ENCODE assay signal across 7 cellular contexts in the genomic region with DNA sequence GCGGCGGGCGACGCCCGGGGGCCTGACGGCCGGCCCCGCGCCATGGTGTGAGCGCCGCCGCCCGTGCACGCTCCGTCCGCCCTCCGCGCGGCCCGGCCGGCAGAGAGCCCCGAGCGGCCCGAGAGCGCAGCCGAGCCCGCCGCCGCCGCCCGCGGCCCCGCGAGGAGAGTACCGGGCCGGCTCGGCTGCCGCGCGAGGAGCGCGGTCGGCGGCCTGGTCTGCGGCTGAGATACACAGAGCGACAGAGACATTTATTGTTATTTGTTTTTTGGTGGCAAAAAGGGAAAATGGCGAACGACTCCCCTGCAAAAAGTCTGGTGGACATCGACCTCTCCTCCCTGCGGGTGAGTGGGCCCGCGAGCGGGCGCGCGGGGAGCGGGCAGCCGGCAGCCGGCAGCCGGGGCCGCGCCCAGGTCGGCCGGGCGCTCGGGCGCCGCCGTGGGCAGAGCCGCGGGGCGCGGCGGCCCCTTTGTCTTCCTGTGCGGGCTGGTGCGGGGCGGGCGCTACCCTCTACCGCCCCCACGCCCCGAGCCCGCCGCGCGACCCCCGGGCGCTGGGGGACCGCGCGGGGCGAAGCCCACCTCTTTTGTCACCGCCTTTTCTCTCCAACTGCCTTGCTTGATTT. TPM values are rescaled to one million over a fixed set of nuclear protein-coding genes. Genes with fewer than 3 reads are reported as not detected.
DNase-seq lines count a peak whose midpoint lies in the region; ATAC-seq and TF ChIP-seq lines count a peak whose summit lies in the region.

No MANE protein-coding gene starts in this region.

- H3K4me1 ChIP-seq in HAP-1 (peaks cover 20% of the 10 kb centered on the region), Panc1 (ENCODE audit: control insufficient read depth, insufficient read depth, low read length) (peaks cover 3% of the 10 kb centered on the region), colonic mucosa (no peaks in the 10 kb centered on the region), mucosa of descending colon (ENCODE audit: low read depth) (peaks cover 3% of the 10 kb centered on the region)

- ATAC-seq in Panc1 (peak; percentile 61), mucosa of descending colon (peak; percentile 52)

- H3K9ac ChIP-seq in colonic mucosa (ENCODE audit: low read depth in 2 of 2, low read length in 2 of 2), result peak overlapping the region; percentile 64 to 80

- in situ Hi-C loops in HAP-1 (cut with MboI; ENCODE audit: low sequenced_read_pairs) (no loop called here), Panc1 (cut with HindIII; ENCODE audit: low pct_unique_long_range_greater_than_20kb, low sequenced_read_pairs) (no loop called here)

- H3K4me3 ChIP-seq in GM08714 (ENCODE audit: low read length), result peak overlapping the region; percentile 90
- peak overlapping the region; percentile 53 for H3K4me3 ChIP-seq in HAP-1
- peak overlapping the region; percentile 81 to 97 for H3K4me3 ChIP-seq in Panc1 (ENCODE audit: low read depth in 2 of 2, low read length in 2 of 2)
- H3K4me3 ChIP-seq in colonic mucosa, result peak overlapping the region; percentile 53
- H3K4me3 ChIP-seq in mucosa of descending colon, result peak overlapping the region; percentile 20

- CTCF ChIA-PET in Panc1 (lab: Charles Lee), result no interaction called here

- no peaks in the 10 kb centered on the region for H3K27me3 ChIP-seq in HAP-1 (ENCODE audit: low read depth)
- no peaks in the 10 kb centered on the region for H3K27me3 ChIP-seq in Panc1 (ENCODE audit: control insufficient read depth, insufficient read depth, low read length)
- H3K27me3 ChIP-seq in colonic mucosa, result no peaks in the 10 kb centered on the region

- H3K9me3 ChIP-seq in HAP-1 (no peaks in the 10 kb centered on the region), Panc1 (ENCODE audit: control insufficient read depth, insufficient read depth, low read depth, low read length) (no peaks in the 10 kb centered on the region), colonic mucosa (no peaks in the 10 kb centered on the region), mucosa of descending colon (no peaks in the 10 kb centered on the region)

- POLR2A ChIA-PET in Panc1 (lab: Charles Lee), result interaction anchor here (0.6 kb wide), 1 partner anchor 61 kb away, joined by 3 read pairs; no protein-coding TSS in a partner anchor

- H3K27ac ChIP-seq in Panc1 (ENCODE audit: low read length) (peak overlapping the region; percentile 89), colonic mucosa (peak overlapping the region; percentile 55)

- intact Hi-C loops in Panc1 (cut with micrococcal nuclease; ENCODE audit: unreplicated experiment) (loop anchor here (10.0 kb wide), 1 partner anchor 127 kb away; no protein-coding TSS in a partner anchor), colonic mucosa (cut with DNase I) (loop anchor here (10.0 kb wide), 1 partner anchor 127 kb away; no protein-coding TSS in a partner anchor), mucosa of descending colon (cut with DNase I, micrococcal nuclease) (no loop called here)

- TF ChIP-seq CTCF in Panc1 (IDR thresholded peaks at IDR 0.05) (no peak), colonic mucosa (IDR thresholded peaks at IDR 0.05) (no peak), mucosa of descending colon (IDR thresholded peaks at IDR 0.05) (no peak)

- peak in 1 of 2 experiments; percentile 15 for DNase-seq in HAP-1 (ENCODE audit: low spot score in 2 of 2)
- no peak for DNase-seq in Panc1 (ENCODE audit: low read depth, low spot score)
- peak; percentile 27 for DNase-seq in colonic mucosa
- peak in 2 of 3 donors; percentile 29 to 67 for DNase-seq in mucosa of descending colon
- no peak for DNase-seq in SHP77 treated with DMSO at 0.1 percent for 48 hours (lab: John Stamatoyannopoulos, UW)
- no peak for DNase-seq in SKM-1 (lab: John Stamatoyannopoulos, UW; ENCODE audit: unreplicated experiment)

- H3K36me3 ChIP-seq in HAP-1 (replicated peaks), result no peaks in the 10 kb centered on the region; the same call in 1 of the 2 replicates
- H3K36me3 ChIP-seq in Panc1 (ENCODE audit: control insufficient read depth, insufficient read depth, low read length), result no peaks in the 10 kb centered on the region; the same call in 1 of the 2 replicates
- no peaks in the 10 kb centered on the region for H3K36me3 ChIP-seq in colonic mucosa
- no peaks in the 10 kb centered on the region for H3K36me3 ChIP-seq in mucosa of descending colon (ENCODE audit: low read depth)

- no TSS peak for BruUV-seq in Panc1 (replicated peaks; lab: Mats Ljungman, UMichigan)

RNA-seq across cellular contexts. Expression of a gene that starts 0.4 kb away (rescaled TPM):
- total RNA-seq in Panc1 (2021; ENCODE audit: unreplicated experiment) (68.5 TPM), colonic mucosa (10 to 100 TPM; 26.8 to 30.7 TPM), mucosa of descending colon (10 to 100 TPM; 26.4 to 54.6 (median 34.2) TPM)
- 45.9 TPM for polyA plus RNA-seq in Panc1 (2012; ENCODE audit: insufficient read length)

Comparison
In these comparisons a context has a peak if more than half of its experiments do, and no peak if none do; other contexts are left out.
1. H3K4me3 ChIP-seq: peak in every context shown above with its lines; median percentile 90 in GM08714; 89 in Panc1; 53 in HAP-1; 53 in colonic mucosa; 20 in mucosa of descending colon.
2. DNase-seq: peak in colonic mucosa (single experiment) and mucosa of descending colon (2 of 3); none in Panc1 (single experiment), SHP77 treated with DMSO at 0.1 percent for 48 hours (single experiment) and SKM-1 (single experiment).
3. intact Hi-C loops: an anchor here in Panc1 (10.0 kb wide) and colonic mucosa (10.0 kb wide); none called in mucosa of descending colon.